ENCODE assay signal across 7 cellular contexts in genomic region chr1:40161888-40162397, GRCh38. TPM values are rescaled to one million over a fixed set of nuclear protein-coding genes. Genes with fewer than 3 reads are reported as not detected.
DNase-seq lines count a peak whose midpoint lies in the region; ATAC-seq and TF ChIP-seq lines count a peak whose summit lies in the region.

No MANE protein-coding gene starts in this region.

- no peaks in the 10 kb centered on the region for H3K4me1 ChIP-seq in NT2/D1 (ENCODE audit: insufficient read depth, insufficient read length)

- peak overlapping the region; percentile 97 for H3K4me3 ChIP-seq in NT2/D1 (ENCODE audit: insufficient read length, low read depth)
- H3K4me3 ChIP-seq in fibroblast of villous mesenchyme (ENCODE audit: low read depth, low read length) = peak overlapping the region; percentile 96
- peak overlapping the region; percentile 55 to 99 (median 94) for H3K4me3 ChIP-seq in skin epidermis

- peak; percentile 10 for TF ChIP-seq CTCF in fibroblast of villous mesenchyme (IDR thresholded peaks at IDR 0.05; ENCODE audit: insufficient read depth, low read depth, low read length)

- H3K9ac ChIP-seq in NT2/D1 (ENCODE audit: insufficient read length, low read depth) = peak overlapping the region; percentile 100

- DNase-seq in NT2/D1 (ENCODE audit: low read depth, low spot score) = peak; percentile 25
- no peak for DNase-seq in fibroblast of villous mesenchyme (ENCODE audit: low read depth)
- no peak for DNase-seq in A172 (ENCODE audit: low spot score)
- DNase-seq in DMS114 treated with DMSO at 0.1 percent for 48 hours (lab: John Stamatoyannopoulos, UW; ENCODE audit: unreplicated experiment) = no peak

- H3K9me3 ChIP-seq in NT2/D1 (ENCODE audit: insufficient read depth, low read length) = no peaks in the 10 kb centered on the region

- H3K27me3 ChIP-seq in NT2/D1 (ENCODE audit: insufficient read depth, insufficient read length) = no peaks in the 10 kb centered on the region

- peak overlapping the region; percentile 78 to 99 (median 96) for H3K27ac ChIP-seq in skin epidermis

- H3K36me3 ChIP-seq in NT2/D1 (ENCODE audit: insufficient read depth, insufficient read length, low read length) = peaks cover 3% of the 10 kb centered on the region

- ATAC-seq in GM21786 (IDR thresholded peaks at IDR 0.05; ENCODE audit: unreplicated experiment) = peak; percentile 18
- no peak for ATAC-seq in HG03175 (IDR thresholded peaks at IDR 0.05; ENCODE audit: unreplicated experiment)

RNA-seq across cellular contexts. Expression of gene RLF, which starts 0.8 kb away (rescaled TPM):
- total RNA-seq in fibroblast of villous mesenchyme = 20.3 and 26.3 TPM in 2 replicates
- 12.1 and 12.6 TPM in 2 replicates for total RNA-seq in A172 (2014; rRNA removed; shearing (Covaris generic))
